In genomic region chr3:123201557-123202427, GRCh38 we compare ENCODE assay signal across 8 cellular contexts. TPM values are rescaled to one million over a fixed set of nuclear protein-coding genes. Genes with fewer than 3 reads are reported as not detected.
DNase-seq lines count a peak whose midpoint lies in the region; ATAC-seq and TF ChIP-seq lines count a peak whose summit lies in the region.

A gene with protein sequence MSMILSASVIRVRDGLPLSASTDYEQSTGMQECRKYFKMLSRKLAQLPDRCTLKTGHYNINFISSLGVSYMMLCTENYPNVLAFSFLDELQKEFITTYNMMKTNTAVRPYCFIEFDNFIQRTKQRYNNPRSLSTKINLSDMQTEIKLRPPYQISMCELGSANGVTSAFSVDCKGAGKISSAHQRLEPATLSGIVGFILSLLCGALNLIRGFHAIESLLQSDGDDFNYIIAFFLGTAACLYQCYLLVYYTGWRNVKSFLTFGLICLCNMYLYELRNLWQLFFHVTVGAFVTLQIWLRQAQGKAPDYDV (plus strand): TSS chr3:123201943. CDS start chr3:123209218, 7,275 bp downstream.

- H3K9me3 Mint-ChIP-seq in GM23338, result peaks cover 3% of the 10 kb centered on the region; the same call in 1 of the 3 replicates
- no peaks in the 10 kb centered on the region for H3K9me3 Mint-ChIP-seq in natural killer cell

- peaks cover 9% of the 10 kb centered on the region for H3K4me1 Mint-ChIP-seq in GM23338
- H3K4me1 Mint-ChIP-seq in natural killer cell, result peaks cover 22 to 26% of the 10 kb centered on the region in 2 donors

- ATAC-seq in GM23338 (peak; percentile 98), natural killer cell (peak; percentile 93 to 98 (median 93))

- H3K9me2 ChIP-seq in DOHH2 (replicated peaks; ENCODE audit: control insufficient read depth, low read length), result no peaks in the 10 kb centered on the region
- no peaks in the 10 kb centered on the region for H3K9me2 ChIP-seq in GM23338 (ENCODE audit: insufficient read depth)

- H3K36me3 Mint-ChIP-seq in GM23338 (ENCODE audit: low read depth), result no peaks in the 10 kb centered on the region
- no peaks in the 10 kb centered on the region for H3K36me3 Mint-ChIP-seq in natural killer cell

- H3K4me3 Mint-ChIP-seq in GM23338, result peak within 1 kb of the TSS; percentile 84
- peak within 1 kb of the TSS; percentile 95 for H3K4me3 Mint-ChIP-seq in natural killer cell

- H3K27ac ChIP-seq in DOHH2 (ENCODE audit: low read depth, low read length) (peak within 1 kb of the TSS; percentile 69), GM23338 (ENCODE audit: low read depth) (peak within 1 kb of the TSS; percentile 90)

- H3K27me3 ChIP-seq in DOHH2 (ENCODE audit: control insufficient read depth, low read length), result no peaks in the 10 kb centered on the region
- no peaks in the 10 kb centered on the region for H3K27me3 ChIP-seq in GM23338 (ENCODE audit: insufficient read depth)

- peak within 1 kb of the TSS; percentile 97 for H2AFZ ChIP-seq in GM23338

- H3K4me1 ChIP-seq in DOHH2 (ENCODE audit: control insufficient read depth, low read length), result peaks cover 23% of the 10 kb centered on the region
- 0 out of 2 replicates have a peak, but pooled peaks cover 4% of the 10 kb centered on the region for H3K4me1 ChIP-seq in GM23338 (ENCODE audit: insufficient read depth)

- H3K79me2 ChIP-seq in DOHH2 (ENCODE audit: control insufficient read depth, low read length) (peaks cover 51% of the 10 kb centered on the region), GM23338 (replicated peaks; ENCODE audit: insufficient read depth) (no peaks in the 10 kb centered on the region)

- H3K27ac Mint-ChIP-seq in GM23338 (peak within 1 kb of the TSS; percentile 85), natural killer cell (peak within 1 kb of the TSS; percentile 96 to 98)

- H3K27me3 Mint-ChIP-seq in GM23338 (ENCODE audit: insufficient read depth, low read depth, poor library complexity), result peaks cover 8% of the 10 kb centered on the region
- peaks cover 0 to 3% of the 10 kb centered on the region in 2 donors for H3K27me3 Mint-ChIP-seq in natural killer cell (ENCODE audit: low read depth in 2 of 2)

- DNase-seq in GM23338 (ENCODE audit: low spot score), result peak; percentile 100
- peak; percentile 84 for DNase-seq in LHCN-M2 (ENCODE audit: low read depth)
- peak; percentile 98 for DNase-seq in RPMI8226
- DNase-seq in activated T-helper 1 cell treated with anti-CD3 and anti-CD28 coated beads, Interleukin-2, amount 50 U/mL, for 16 hours (ENCODE audit: low read depth in 1 of 2, low spot score in 1 of 2), result peak; percentile 85 to 89
- peak; percentile 88 for DNase-seq in fibroblast of mammary gland (ENCODE audit: low read depth)
- DNase-seq in natural killer cell, result peak; percentile 91
- peak; percentile 97 for DNase-seq in stimulated activated naive CD4-positive, alpha-beta T cell treated with Interleukin-2 at 50 U/mL for 16 hours (lab: John Stamatoyannopoulos, UW)

- H3K36me3 ChIP-seq in DOHH2 (ENCODE audit: control insufficient read depth, low read length) (peaks cover 9% of the 10 kb centered on the region; the same call in 1 of the 2 replicates), GM23338 (ENCODE audit: insufficient read depth) (no peaks in the 10 kb centered on the region)

- H3K9me3 ChIP-seq in DOHH2 (ENCODE audit: control insufficient read depth, insufficient read depth, low read length), result no peaks in the 10 kb centered on the region

- no peaks in the 10 kb centered on the region for H3F3A ChIP-seq in DOHH2 (ENCODE audit: control insufficient read depth, insufficient read depth)
- H3F3A ChIP-seq in GM23338 (replicated peaks; ENCODE audit: low read depth), result no peaks in the 10 kb centered on the region

- peak within 1 kb of the TSS; percentile 96 for H3K4me3 ChIP-seq in DOHH2 (ENCODE audit: low read length)
- peak within 1 kb of the TSS; percentile 89 for H3K4me3 ChIP-seq in GM23338
- H3K4me3 ChIP-seq in fibroblast of mammary gland (ENCODE audit: control insufficient read depth, low read depth, low read length), result peak within 1 kb of the TSS; percentile 94

- intact Hi-C loops in natural killer cell (cut with micrococcal nuclease), result loop anchor here (1.0 to 5.0 kb wide), 4 partner anchors 384 to 639 kb away; partner anchors contain the start of genes DTX3L, HACD2, HSPBAP1 and PARP14

- TF ChIP-seq CTCF in DOHH2 (IDR thresholded peaks at IDR 0.05; ENCODE audit: low read depth, low read length, poor library complexity, severe bottlenecking), result no peak
- no peak for TF ChIP-seq CTCF in GM23338 (conservative IDR thresholded peaks at IDR 0.05; ENCODE audit: low read depth in 2 of 2)
- no peak for TF ChIP-seq CTCF in fibroblast of mammary gland (conservative IDR thresholded peaks at IDR 0.05; ENCODE audit: control insufficient read depth, insufficient read depth, low read depth, low read length)
- TF ChIP-seq CTCF in natural killer cell (IDR thresholded peaks at IDR 0.05), result no peak

- peak within 1 kb of the TSS; percentile 99 for H3K4me2 ChIP-seq in DOHH2 (ENCODE audit: low read length)
- peak within 1 kb of the TSS; percentile 96 for H3K4me2 ChIP-seq in GM23338

- no peaks in the 10 kb centered on the region for H4K20me1 ChIP-seq in DOHH2 (ENCODE audit: control insufficient read depth, insufficient read depth, low read depth, low read length)
- no peaks in the 10 kb centered on the region for H4K20me1 ChIP-seq in GM23338 (replicated peaks; ENCODE audit: insufficient read depth)

TF ChIP-seq in GM23338, 12 proteins besides CTCF, POLR2A, EP300 and RAD21:
- TF ChIP-seq, protein P1, sequence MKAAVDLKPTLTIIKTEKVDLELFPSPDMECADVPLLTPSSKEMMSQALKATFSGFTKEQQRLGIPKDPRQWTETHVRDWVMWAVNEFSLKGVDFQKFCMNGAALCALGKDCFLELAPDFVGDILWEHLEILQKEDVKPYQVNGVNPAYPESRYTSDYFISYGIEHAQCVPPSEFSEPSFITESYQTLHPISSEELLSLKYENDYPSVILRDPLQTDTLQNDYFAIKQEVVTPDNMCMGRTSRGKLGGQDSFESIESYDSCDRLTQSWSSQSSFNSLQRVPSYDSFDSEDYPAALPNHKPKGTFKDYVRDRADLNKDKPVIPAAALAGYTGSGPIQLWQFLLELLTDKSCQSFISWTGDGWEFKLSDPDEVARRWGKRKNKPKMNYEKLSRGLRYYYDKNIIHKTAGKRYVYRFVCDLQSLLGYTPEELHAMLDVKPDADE (IDR thresholded peaks at IDR 0.05), result peak; percentile 44; the same call in 1 of the 2 replicates
- TF ChIP-seq POLR2AphosphoS5 (IDR thresholded peaks at IDR 0.05; ENCODE audit: low read depth) (peak; percentile 86), ZNF114 (CRISPR knock-in tag; IDR thresholded peaks at IDR 0.05) (no peak), CREB1 (CRISPR knock-in tag; IDR thresholded peaks at IDR 0.05; ENCODE audit: low read depth) (peak; percentile 89), STAT1 (IDR thresholded peaks at IDR 0.05; ENCODE audit: unreplicated experiment) (no peak)

RNA-seq across cellular contexts. Expression of the gene that starts here (rescaled TPM):
- total RNA-seq in GM23338 (2014; rRNA removed; shearing (Covaris generic)), result 24.1 and 26.7 TPM in 2 replicates
- 5.3 and 11.2 TPM in 2 replicates for polyA plus RNA-seq in GM23338 (2016; fragmentation: Nextera tagmentation; extraction: Ambion mirVana)
- total RNA-seq in LHCN-M2 (2014; rRNA removed) (42.8 and 43.2 TPM in 2 replicates), natural killer cell (10 to 100 TPM; 16.4 to 21.2 (median 17.0) TPM)
- 15.6 TPM for polyA plus RNA-seq in LHCN-M2 (2012)

Comparison
In these comparisons a context has a peak if more than half of its experiments do, and no peak if none do; other contexts are left out.
1. Peak in every context shown above with its lines: DNase-seq, ATAC-seq, H3K4me3 ChIP-seq and H3K27ac ChIP-seq.